2 cellular contexts compared by ENCODE assay signal in genomic region chr4:162839814-162840213, GRCh38.
TF ChIP-seq lines count a peak whose summit lies in the region.

No MANE protein-coding gene starts in this region.

TF ChIP-seq in HEK293T, 16 proteins besides CTCF, POLR2A, EP300 and RAD21 (continued from another document):
- TF ChIP-seq BHLHE40 (IDR thresholded peaks at IDR 0.05; ENCODE audit: borderline replicate concordance) (no peak), L3MBTL2 (conservative IDR thresholded peaks at IDR 0.05) (no peak), HDGF (IDR thresholded peaks at IDR 0.05; ENCODE audit: borderline replicate concordance) (no peak), TARDBP (IDR thresholded peaks at IDR 0.05) (no peak), FOXA1 (IDR thresholded peaks at IDR 0.05) (no peak), CTBP1 (IDR thresholded peaks at IDR 0.05; ENCODE audit: borderline replicate concordance) (no peak), PKNOX1 (IDR thresholded peaks at IDR 0.05) (no peak), ELF4 (IDR thresholded peaks at IDR 0.05) (no peak), ZNF384 (IDR thresholded peaks at IDR 0.05) (no peak), SUZ12 (IDR thresholded peaks at IDR 0.05) (no peak), NFRKB (IDR thresholded peaks at IDR 0.05) (no peak)

TF ChIP-seq in SK-N-SH, 30 proteins besides CTCF, POLR2A, EP300 and RAD21 (continued from another document):
- TF ChIP-seq MAX (IDR thresholded peaks at IDR 0.05; ENCODE audit: low read depth) (no peak), YY1 (IDR thresholded peaks at IDR 0.05; ENCODE audit: low read depth) (no peak), FOSL2 (IDR thresholded peaks at IDR 0.05; ENCODE audit: borderline replicate concordance, low read depth) (no peak), POLR2AphosphoS5 (IDR thresholded peaks at IDR 0.05; ENCODE audit: low read depth, low read length) (no peak), REST (IDR thresholded peaks at IDR 0.05; ENCODE audit: low read depth, low read length) (no peak), ELF1 (IDR thresholded peaks at IDR 0.05) (no peak), FOXM1 (IDR thresholded peaks at IDR 0.05; ENCODE audit: low read depth) (no peak), TAF1 (IDR thresholded peaks at IDR 0.05; ENCODE audit: borderline replicate concordance, low read depth, low read length) (no peak), NFIC (IDR thresholded peaks at IDR 0.05; ENCODE audit: borderline replicate concordance) (no peak), USF2 (IDR thresholded peaks at IDR 0.05; ENCODE audit: borderline replicate concordance, low read depth, low read length) (no peak), RCOR1 (IDR thresholded peaks at IDR 0.05; ENCODE audit: low read length) (no peak), PBX3 (IDR thresholded peaks at IDR 0.05) (no peak), IRF3 (IDR thresholded peaks at IDR 0.05; ENCODE audit: low read depth, low read length) (no peak), EZH2phosphoT487 (IDR thresholded peaks at IDR 0.05; ENCODE audit: borderline replicate concordance, low read depth) (no peak), SMC3 (IDR thresholded peaks at IDR 0.05; ENCODE audit: low read depth, low read length) (no peak), CHD2 (IDR thresholded peaks at IDR 0.05; ENCODE audit: low read length, partially characterized antibody) (no peak), ZBTB33 (IDR thresholded peaks at IDR 0.05; ENCODE audit: borderline replicate concordance, low read depth) (no peak)
TF ChIP-seq in SK-N-SH: peak in this region for 0.
